Comparison of ENCODE assay signal across 18 cellular contexts in the genomic region with DNA sequence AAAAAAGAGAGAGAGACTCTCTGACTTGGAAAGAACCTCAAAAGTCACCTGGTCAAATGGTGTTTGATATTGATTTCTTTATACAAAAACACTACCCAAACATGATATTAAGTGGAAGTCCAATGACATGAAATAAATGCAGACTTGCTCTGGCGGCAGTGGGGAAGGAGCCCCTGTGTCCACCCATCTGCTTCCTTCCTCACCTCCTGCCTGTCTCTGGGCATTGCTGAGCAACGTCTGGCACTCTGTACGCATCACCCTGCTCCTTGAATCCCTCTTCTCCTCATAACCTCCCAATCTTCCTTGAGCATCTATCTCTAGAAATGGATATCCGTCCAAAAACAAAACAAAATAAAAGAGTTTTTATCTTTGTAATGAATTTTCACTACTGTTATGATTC.
"Had no signal": no experiment of that assay in that cellular context is flagged by ENCODE, and none has a peak within 500 bp of the region (broad histone marks: within the 10 kb centered on the region; RNA-seq: fewer than 3 reads in every experiment).

No MANE protein-coding gene starts in this region.

- H3K27ac Mint-ChIP-seq: mesothelial cell of epicardium had no signal

- H3K4me3 ChIP-seq: coronary artery, dorsolateral prefrontal cortex, esophagus muscularis mucosa, heart right ventricle, left lung, lower lobe of right lung, mucosa of descending colon had no signal

- H3K4me1 ChIP-seq: foreskin keratinocyte, left lung, lower lobe of right lung had no signal

- H3K27me3 ChIP-seq: dorsolateral prefrontal cortex, esophagus muscularis mucosa, left lung had no signal

- H3K36me3 ChIP-seq: esophagus muscularis mucosa, heart right ventricle, left lung, lower lobe of right lung had no signal

- H3K4me3 Mint-ChIP-seq: mesothelial cell of epicardium had no signal

- DNase-seq: dermis blood vessel endothelial cell; effector CD4-positive, alpha-beta T cell; effector memory CD4-positive, alpha-beta T cell; foreskin keratinocyte; glutamatergic neuron; head of caudate nucleus; heart right ventricle; hippocampal formation; left cardiac atrium; left lung; left ventricle myocardium superior; lower lobe of right lung; mesenchymal stem cell; mucosa of descending colon had no signal

- H3K27ac ChIP-seq: coronary artery, esophagus muscularis mucosa, foreskin keratinocyte, heart right ventricle, left lung, lower lobe of right lung had no signal

- H3K9me3 ChIP-seq: esophagus muscularis mucosa, heart right ventricle, left lung, lower lobe of right lung, mucosa of descending colon had no signal

- H3K36me3 Mint-ChIP-seq: mesothelial cell of epicardium had no signal

- H3K9me3 Mint-ChIP-seq: mesothelial cell of epicardium had no signal
